14 cellular contexts compared by ENCODE assay signal in the genomic region with DNA sequence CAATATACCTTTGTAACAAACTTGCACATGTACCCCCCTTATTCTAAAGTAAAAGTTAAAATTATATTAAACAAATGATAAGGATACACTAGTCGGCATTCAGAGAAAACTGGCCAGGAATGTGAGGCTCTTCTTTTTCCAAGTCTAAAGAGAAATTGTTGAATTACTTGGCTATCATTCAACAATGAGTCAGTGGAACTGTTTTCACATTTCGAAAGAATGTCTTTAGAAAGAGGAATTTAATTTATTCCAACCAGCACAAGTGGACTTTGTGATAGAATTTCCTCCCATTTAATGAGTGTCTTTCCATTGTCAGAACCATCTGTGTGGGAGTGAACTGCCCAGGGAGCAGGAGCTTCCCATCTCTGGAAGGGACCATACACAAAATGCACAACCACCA.
DNase-seq lines count a peak whose midpoint lies in the region; ATAC-seq, FAIRE-seq and TF ChIP-seq lines count a peak whose summit lies in the region.
"Had no signal": no experiment of that assay in that cellular context is flagged by ENCODE, and none has a peak within 500 bp of the region (broad histone marks: within the 10 kb centered on the region; RNA-seq: fewer than 3 reads in every experiment).

No MANE protein-coding gene starts in this region.

- no peak for ATAC-seq in GM18511 (IDR thresholded peaks at IDR 0.05; ENCODE audit: unreplicated experiment)
- ATAC-seq: mucosa of descending colon had no signal

- H3K27me3 Mint-ChIP-seq in CD4-positive, alpha-beta memory T cell: peaks cover 3 to 5% of the 10 kb centered on the region in 2 donors

- H3K27ac Mint-ChIP-seq in CD4-positive, alpha-beta memory T cell: no peak overlapping the region
- H3K27ac Mint-ChIP-seq: B cell had no signal

- no peaks in the 10 kb centered on the region for H3K4me1 ChIP-seq in CD4-positive, alpha-beta memory T cell (ENCODE audit: insufficient read depth, low read length)

- H3K36me3 ChIP-seq in CD4-positive, alpha-beta memory T cell (ENCODE audit: insufficient read depth, low read length): no peaks in the 10 kb centered on the region
- H3K36me3 ChIP-seq: tibial nerve had no signal

- H3K9me3 ChIP-seq in AG04450 (ENCODE audit: control insufficient read depth, insufficient read depth, low read length): no peaks in the 10 kb centered on the region; the same call in 1 of the 2 replicates
- H3K9me3 ChIP-seq in CD4-positive, alpha-beta memory T cell (ENCODE audit: control insufficient read depth in 1 of 2, low read length in 2 of 2): no peaks in the 10 kb centered on the region
- H3K9me3 ChIP-seq: mucosa of descending colon had no signal

- TF ChIP-seq CTCF in AG04450 (IDR thresholded peaks at IDR 0.05; ENCODE audit: low read depth, low read length): no peak

- no peak overlapping the region for H3K4me3 ChIP-seq in AG04450 (ENCODE audit: low read depth, low read length)
- H3K4me3 ChIP-seq in CD4-positive, alpha-beta memory T cell (ENCODE audit: low read length in 2 of 2): no peak overlapping the region
- H3K4me3 ChIP-seq: mucosa of descending colon, tibial nerve had no signal

- POLR2A ChIA-PET in AG04450 (lab: Yijun Ruan, JAX): interaction anchor here (0.7 kb wide), 1 partner anchor 263 kb away, joined by 5 read pairs; no protein-coding TSS in a partner anchor
- POLR2A ChIA-PET in CD4-positive, alpha-beta memory T cell (lab: Charles Lee; ENCODE audit: partially characterized antibody): no interaction called here

- H3K9me3 Mint-ChIP-seq in CD4-positive, alpha-beta memory T cell: peaks cover 0 to 5% (median under 1%) of the 10 kb centered on the region in 8 donors

- peak; percentile 33 for FAIRE-seq in endometrium (lab: Jason Lieb, UNC)

- H3K4me3 Mint-ChIP-seq in CD4-positive, alpha-beta memory T cell: no peak overlapping the region
- H3K4me3 Mint-ChIP-seq: B cell had no signal

- CTCF ChIA-PET in AG04450 (lab: Charles Lee): interaction anchor here (0.8 to 1.1 kb wide), 2 partner anchors 16 to 32 kb away, joined by 3 read pairs; no protein-coding TSS in a partner anchor
- CTCF ChIA-PET in CD4-positive, alpha-beta memory T cell (lab: Charles Lee; ENCODE audit: partially characterized antibody): no interaction called here

- no peaks in the 10 kb centered on the region for H3K27me3 ChIP-seq in AG04450 (ENCODE audit: control insufficient read depth, insufficient read depth, low read length)
- H3K27me3 ChIP-seq in CD4-positive, alpha-beta memory T cell (ENCODE audit: insufficient read depth, low read length): no peaks in the 10 kb centered on the region
- H3K27me3 ChIP-seq: tibial nerve had no signal

- no peaks in the 10 kb centered on the region for H3K4me1 Mint-ChIP-seq in CD4-positive, alpha-beta memory T cell
- H3K4me1 Mint-ChIP-seq: B cell had no signal

- H3K27ac ChIP-seq in AG04450 (ENCODE audit: low read depth, low read length): no peak overlapping the region
- H3K27ac ChIP-seq in CD4-positive, alpha-beta memory T cell (ENCODE audit: low read depth, low read length): no peak overlapping the region
- H3K27ac ChIP-seq: tibial nerve had no signal

- peak; percentile 74 for DNase-seq in AG04450 (ENCODE audit: low read depth, low spot score)
- DNase-seq in M059J (ENCODE audit: low read depth): peak; percentile 84
- DNase-seq in midbrain (lab: John Stamatoyannopoulos, UW): peak; percentile 39
- DNase-seq in CD4-positive, alpha-beta memory T cell: no peak
- no peak for DNase-seq in NCI-H2081 treated with DMSO at 0.1 percent for 48 hours (lab: John Stamatoyannopoulos, UW)
- no peak for DNase-seq in activated effector memory CD4-positive, alpha-beta T cell treated with anti-CD3 and anti-CD28 coated beads, Interleukin-2, amount 50 U/mL, for 16 hours
- DNase-seq: effector memory CD4-positive, alpha-beta T cell; mucosa of descending colon; NCI-H510A treated with DMSO at 0.1 percent for 48 hours; SHP77 had no signal

- intact Hi-C loops in CD4-positive, alpha-beta memory T cell (cut with micrococcal nuclease): no loop called here

- no peaks in the 10 kb centered on the region for H3K36me3 Mint-ChIP-seq in CD4-positive, alpha-beta memory T cell

Comparison
In these comparisons a context has a peak if more than half of its experiments do, and no peak if none do; other contexts are left out.
1. DNase-seq: peak in AG04450 (single experiment), M059J (single experiment) and midbrain (single experiment); none in CD4-positive, alpha-beta memory T cell (0 of 5), NCI-H2081 treated with DMSO at 0.1 percent for 48 hours (single experiment) and activated effector memory CD4-positive, alpha-beta T cell treated with anti-CD3 and anti-CD28 coated beads, Interleukin-2, amount 50 U/mL, for 16 hours (single experiment).